In the genomic region with DNA sequence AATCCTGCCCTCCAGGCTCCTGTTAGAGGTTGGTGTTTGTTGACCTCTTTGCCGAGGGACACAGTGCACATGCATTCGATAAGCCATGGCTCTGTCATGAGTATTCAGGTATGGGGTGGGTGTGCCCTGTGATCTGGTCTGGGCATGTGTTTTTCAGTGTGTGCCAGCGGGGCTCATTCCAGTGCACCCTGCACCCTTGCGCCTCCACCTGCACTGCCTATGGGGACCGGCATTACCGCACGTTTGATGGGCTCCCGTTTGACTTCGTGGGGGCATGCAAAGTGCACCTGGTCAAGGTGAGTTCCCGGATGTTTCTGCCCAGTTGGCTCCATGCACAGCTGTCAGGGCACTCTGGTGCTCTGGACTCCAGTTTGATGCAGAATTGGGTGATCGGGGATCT, we compare ENCODE assay signal across 25 cellular contexts. TPM values are rescaled to one million over a fixed set of nuclear protein-coding genes. Genes with fewer than 3 reads are reported as not detected.
"Had no signal": no experiment of that assay in that cellular context is flagged by ENCODE, and none has a peak within 500 bp of the region (broad histone marks: within the 10 kb centered on the region; RNA-seq: fewer than 3 reads in every experiment).

No MANE protein-coding gene starts in this region.

- H3K27ac ChIP-seq: adrenal gland, breast epithelium, PC-9 had no signal

- H3K27ac Mint-ChIP-seq: activated CD4-positive, alpha-beta memory T cell treated with anti-CD3 and anti-CD28 coated beads, Interleukin-2, amount 10 ng/mL, durations not matched to agents 7 days and 5 days; activated CD4-positive, alpha-beta T cell treated with anti-CD3 and anti-CD28 coated beads, Interleukin-2, amount 10 ng/mL, durations not matched to agents 7 days and 5 days; activated naive CD8-positive, alpha-beta T cell treated with anti-CD3 and anti-CD28 coated beads, Interleukin-2, amount 10 ng/mL, durations not matched to agents 7 days and 5 days; activated T-helper 17 cell treated with anti-CD3 and anti-CD28 coated beads, Interleukin-2, amount 50 U/mL, for 72 hours; T-helper 17 cell had no signal

- H3K36me3 ChIP-seq: adrenal gland, breast epithelium, MG63 had no signal

- H3K4me3 Mint-ChIP-seq: activated CD4-positive, alpha-beta memory T cell treated with anti-CD3 and anti-CD28 coated beads, Interleukin-2, amount 10 ng/mL, durations not matched to agents 7 days and 5 days; activated CD4-positive, alpha-beta T cell treated with anti-CD3 and anti-CD28 coated beads, Interleukin-2, amount 10 ng/mL, durations not matched to agents 7 days and 5 days; activated naive CD8-positive, alpha-beta T cell treated with anti-CD3 and anti-CD28 coated beads, Interleukin-2, amount 10 ng/mL, durations not matched to agents 7 days and 5 days; activated T-helper 17 cell treated with anti-CD3 and anti-CD28 coated beads, Interleukin-2, amount 50 U/mL, for 72 hours; T-helper 17 cell had no signal

- H3K9me3 ChIP-seq: adrenal gland, breast epithelium, MG63 had no signal

- H3K9me3 Mint-ChIP-seq: activated CD4-positive, alpha-beta memory T cell treated with anti-CD3 and anti-CD28 coated beads, Interleukin-2, amount 10 ng/mL, durations not matched to agents 7 days and 5 days; activated CD4-positive, alpha-beta T cell treated with anti-CD3 and anti-CD28 coated beads, Interleukin-2, amount 10 ng/mL, durations not matched to agents 7 days and 5 days; activated naive CD8-positive, alpha-beta T cell treated with anti-CD3 and anti-CD28 coated beads, Interleukin-2, amount 10 ng/mL, durations not matched to agents 7 days and 5 days; activated T-helper 17 cell treated with anti-CD3 and anti-CD28 coated beads, Interleukin-2, amount 50 U/mL, for 72 hours had no signal

- H3K27me3 ChIP-seq: adrenal gland, breast epithelium, MG63 had no signal

- DNase-seq: activated CD4-positive, alpha-beta memory T cell treated with anti-CD3 and anti-CD28 coated beads, Interleukin-2, amount 10 ng/mL, durations not matched to agents 7 days and 5 days; activated CD4-positive, alpha-beta T cell treated with anti-CD3 and anti-CD28 coated beads, Interleukin-2, amount 10 ng/mL, durations not matched to agents 7 days and 5 days; activated CD4-positive, CD25-positive, alpha-beta regulatory T cell; activated naive CD4-positive, alpha-beta T cell treated with anti-CD3 and anti-CD28 coated beads, Interleukin-2, amount 50 U/mL, for 16 hours; activated naive CD8-positive, alpha-beta T cell treated with anti-CD3 and anti-CD28 coated beads, Interleukin-2, amount 10 ng/mL, durations not matched to agents 7 days and 5 days; activated T-cell treated with anti-CD3 and anti-CD28 coated beads for 4 hours; activated T-cell treated with anti-CD3 and anti-CD28 coated beads, Interleukin-2, amount 50 U/mL, for 48 hours; MG63; MV-4-11; NCI-H1092 treated with DMSO at 0.1 percent for 48 hours; NCI-H1417 treated with DMSO at 0.1 percent for 48 hours; NCI-H187; NCI-H2081; NCI-H446; NCI-H524; PC-9; SIG-M5; T-helper 17 cell; T-helper 9 cell had no signal

- H3K36me3 Mint-ChIP-seq: activated naive CD8-positive, alpha-beta T cell treated with anti-CD3 and anti-CD28 coated beads, Interleukin-2, amount 10 ng/mL, durations not matched to agents 7 days and 5 days had no signal

- H3K4me1 Mint-ChIP-seq: activated CD4-positive, alpha-beta memory T cell treated with anti-CD3 and anti-CD28 coated beads, Interleukin-2, amount 10 ng/mL, durations not matched to agents 7 days and 5 days; activated CD4-positive, alpha-beta T cell treated with anti-CD3 and anti-CD28 coated beads, Interleukin-2, amount 10 ng/mL, durations not matched to agents 7 days and 5 days; activated naive CD8-positive, alpha-beta T cell treated with anti-CD3 and anti-CD28 coated beads, Interleukin-2, amount 10 ng/mL, durations not matched to agents 7 days and 5 days; activated T-helper 17 cell treated with anti-CD3 and anti-CD28 coated beads, Interleukin-2, amount 50 U/mL, for 72 hours; T-helper 17 cell had no signal

- ATAC-seq: activated T-helper 17 cell treated with anti-CD3 and anti-CD28 coated beads, Interleukin-2, amount 50 U/mL, for 72 hours; HepG2; T-helper 17 cell had no signal

- H3K4me1 ChIP-seq: adrenal gland, breast epithelium had no signal

- H3K4me3 ChIP-seq: adrenal gland, breast epithelium, MG63, PC-9 had no signal

- H3K27me3 Mint-ChIP-seq: activated CD4-positive, alpha-beta memory T cell treated with anti-CD3 and anti-CD28 coated beads, Interleukin-2, amount 10 ng/mL, durations not matched to agents 7 days and 5 days had no signal

RNA-seq across cellular contexts. Expression of a gene that starts 44.2 kb away (rescaled TPM):
- total RNA-seq: activated CD4-positive, alpha-beta memory T cell treated with anti-CD3 and anti-CD28 coated beads, Interleukin-2, amount 10 ng/mL, durations not matched to agents 7 days and 5 days; activated CD4-positive, alpha-beta T cell treated with anti-CD3 and anti-CD28 coated beads, Interleukin-2, amount 10 ng/mL, durations not matched to agents 7 days and 5 days; activated CD8-positive, alpha-beta memory T cell treated with anti-CD3 and anti-CD28 coated beads for 36 hours; activated naive CD8-positive, alpha-beta T cell treated with anti-CD3 and anti-CD28 coated beads, Interleukin-2, amount 10 ng/mL, durations not matched to agents 7 days and 5 days; activated T-helper 17 cell treated with anti-CD3 and anti-CD28 coated beads, Interleukin-2, amount 50 U/mL, for 72 hours; adrenal gland; aorta; breast epithelium; HepG2; PC-9; T-helper 17 cell had no signal
- polyA plus RNA-seq: adrenal gland, aorta, HepG2 had no signal

RNA-seq across cellular contexts. Expression of a gene that starts 47.1 kb away (rescaled TPM):
- total RNA-seq: activated CD4-positive, alpha-beta memory T cell treated with anti-CD3 and anti-CD28 coated beads, Interleukin-2, amount 10 ng/mL, durations not matched to agents 7 days and 5 days; activated CD4-positive, alpha-beta T cell treated with anti-CD3 and anti-CD28 coated beads, Interleukin-2, amount 10 ng/mL, durations not matched to agents 7 days and 5 days; activated CD8-positive, alpha-beta memory T cell treated with anti-CD3 and anti-CD28 coated beads for 36 hours; activated naive CD8-positive, alpha-beta T cell treated with anti-CD3 and anti-CD28 coated beads, Interleukin-2, amount 10 ng/mL, durations not matched to agents 7 days and 5 days; activated T-helper 17 cell treated with anti-CD3 and anti-CD28 coated beads, Interleukin-2, amount 50 U/mL, for 72 hours; aorta; HepG2; PC-9; T-helper 17 cell had no signal
- polyA plus RNA-seq: HepG2 had no signal
